In the genomic region with DNA sequence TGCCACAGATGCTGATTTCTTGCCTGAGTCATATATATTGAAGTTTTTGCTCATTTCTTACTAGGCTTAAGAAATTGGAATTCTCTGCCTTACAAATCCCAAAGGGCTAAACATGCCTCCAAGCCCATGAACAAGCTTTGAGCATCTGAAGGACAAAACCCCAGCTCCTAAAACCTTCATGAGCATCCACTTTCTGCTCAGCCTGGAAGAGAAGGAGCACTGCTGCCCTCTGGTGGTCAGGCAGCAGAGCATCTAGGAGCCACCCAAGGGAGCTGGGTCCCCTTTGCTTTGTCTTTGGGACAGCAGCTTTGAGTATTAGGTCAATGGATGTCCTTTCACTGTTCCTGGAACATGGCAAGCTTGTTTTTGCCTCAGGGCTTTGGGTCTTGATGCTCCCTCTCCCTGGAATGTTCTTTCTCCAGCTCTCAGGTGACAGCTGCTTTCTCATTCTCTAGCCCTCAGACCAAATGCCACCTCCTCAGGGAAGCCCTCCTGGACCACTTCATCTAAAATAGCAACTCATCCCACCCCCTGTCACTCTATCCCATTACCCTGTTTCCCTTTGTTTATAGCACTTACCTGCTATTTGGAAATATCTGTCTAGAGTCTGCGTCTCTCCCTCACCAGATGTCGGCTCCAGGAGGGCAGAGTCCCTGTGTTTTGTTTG, we compare ENCODE assay signal across 8 cellular contexts. TPM values are rescaled to one million over a fixed set of nuclear protein-coding genes. Genes with fewer than 3 reads are reported as not detected.
A peak's percentile ranks its signal among the peaks of the same experiment; 100 is the strongest.
DNase-seq lines count a peak whose midpoint lies in the region; ATAC-seq lines count a peak whose summit lies in the region.

No MANE protein-coding gene starts in this region.

- H3K9me3 ChIP-seq in adipocyte (ENCODE audit: control insufficient read depth, low read length) (no peaks in the 10 kb centered on the region), aorta (ENCODE audit: control insufficient read depth, low read length) (no peaks in the 10 kb centered on the region)

- 96 to 98% methylated on average over 2 of the region's 2 CpGs for WGBS in aorta, 2 donors

- peak; percentile 77 to 85 for ATAC-seq in left cardiac atrium
- ATAC-seq in aorta (ENCODE audit: low FRiP score): peak; percentile 87

- H3K27me3 ChIP-seq in adipocyte (replicated peaks; ENCODE audit: control insufficient read depth, insufficient read depth, low read length) (no peaks in the 10 kb centered on the region), aorta (ENCODE audit: control insufficient read depth in 1 of 2, insufficient read depth in 2 of 2, low read length in 1 of 2) (no peaks in the 10 kb centered on the region)

- H3K36me3 ChIP-seq in adipocyte (ENCODE audit: control insufficient read depth, insufficient read depth, low read length, severe bottlenecking) (no peaks in the 10 kb centered on the region), aorta (ENCODE audit: control insufficient read depth in 1 of 2, insufficient read depth in 2 of 2, low read length in 1 of 2) (no peaks in the 10 kb centered on the region)

- no peak overlapping the region for H3K27ac ChIP-seq in aorta (ENCODE audit: low read depth in 1 of 2, low read length in 2 of 2)

- intact Hi-C loops in left cardiac atrium (cut with DNase I) (loop anchor here (1.0 to 10.0 kb wide), 5 partner anchors 55 to 315 kb away; no protein-coding TSS in a partner anchor), aorta (cut with DNase I) (loop anchor here (1.0 to 10.0 kb wide), 6 partner anchors 40 to 315 kb away; no protein-coding TSS in a partner anchor)

- H3K4me3 ChIP-seq in adipocyte (ENCODE audit: low read length): no peak overlapping the region
- H3K4me3 ChIP-seq in aorta (ENCODE audit: low read length in 2 of 2): no peak overlapping the region

- H3K9ac ChIP-seq in adipocyte (ENCODE audit: low read length): no peak overlapping the region

- H3K4me1 ChIP-seq in adipocyte (ENCODE audit: control insufficient read depth, insufficient read depth, low read length) (peaks cover 20% of the 10 kb centered on the region), aorta (ENCODE audit: control insufficient read depth in 1 of 2, insufficient read depth in 2 of 2, low read length in 2 of 2) (no peaks in the 10 kb centered on the region)

- peak; percentile 61 to 97 (median 88) for DNase-seq in NCI-H1417 (lab: John Stamatoyannopoulos, UW)
- DNase-seq in NCI-H1417 treated with DMSO at 0.1 percent for 48 hours (lab: John Stamatoyannopoulos, UW): no peak
- peak; percentile 66 for DNase-seq in NCI-H146 treated with DMSO at 0.1 percent for 48 hours (lab: John Stamatoyannopoulos, UW; ENCODE audit: unreplicated experiment)
- peak; percentile 79 for DNase-seq in SW480 (ENCODE audit: low spot score)
- DNase-seq in adipocyte (ENCODE audit: low read depth): peak; percentile 92
- peak; percentile 66 for DNase-seq in left cardiac atrium
- DNase-seq in putamen (ENCODE audit: low spot score): peak; percentile 84
- DNase-seq in aorta: peak; percentile 83 to 93

RNA-seq across cellular contexts. Expression of a gene that starts 25.7 kb away (rescaled TPM):
- total RNA-seq in left cardiac atrium: 1 to 10 TPM; 2.4 to 4.5 TPM
- total RNA-seq in aorta: 10 to 100 TPM in 1 of 2 donors, 1 to 10 TPM in 1; 1.7 to 11.4 TPM
- 1 to 10 TPM; 2.5 to 7.9 TPM for polyA plus RNA-seq in aorta

RNA-seq across cellular contexts. Expression of a gene that starts 34.2 kb away (rescaled TPM):
- total RNA-seq in left cardiac atrium: 10 to 100 TPM; 11.3 to 25.4 TPM
- under 1 TPM in 1 of 2 donors, not detected in 1; 0.18 TPM for total RNA-seq in aorta
- polyA plus RNA-seq in aorta: under 1 TPM; 0.13 to 0.18 TPM

RNA-seq across cellular contexts. Expression of a gene that starts 46.2 kb away (rescaled TPM):
- total RNA-seq in left cardiac atrium (not detected), aorta (under 1 TPM in 1 of 2 donors, not detected in 1; 0.69 TPM)
- 10 to 100 TPM in 1 of 2 donors, under 1 TPM in 1; 0.26 to 18.9 TPM for polyA plus RNA-seq in aorta

Comparison
In these comparisons a context has a peak if more than half of its experiments do, and no peak if none do; other contexts are left out.
1. RNA of a gene that starts 34.2 kb away (total RNA-seq): 11.3 to 25.4 TPM in left cardiac atrium; 0.18 TPM in aorta; every median in the first group is over 10 times any median in the second.